ENCODE assay signal across 1 cellular context in genomic region chr19:52190679-52191293, GRCh38.
TF ChIP-seq lines count a peak whose summit lies in the region.

No MANE protein-coding gene starts in this region.

TF ChIP-seq in GM12878, 131 proteins besides CTCF, POLR2A, EP300 and RAD21 (continued from another document):
- no peak for TF ChIP-seq KLF5 (IDR thresholded peaks at IDR 0.05; ENCODE audit: partially characterized antibody)
